36 cellular contexts compared by ENCODE assay signal in genomic region chr13:27744861-27745260, GRCh38. TPM values are rescaled to one million over a fixed set of nuclear protein-coding genes. Genes with fewer than 3 reads are reported as not detected.
DNase-seq lines count a peak whose midpoint lies in the region; ATAC-seq and TF ChIP-seq lines count a peak whose summit lies in the region.
"Had no signal": no experiment of that assay in that cellular context is flagged by ENCODE, and none has a peak within 500 bp of the region (broad histone marks: within the 10 kb centered on the region; RNA-seq: fewer than 3 reads in every experiment).

No MANE protein-coding gene starts in this region.

- no peak for TF ChIP-seq POLR2A in GM18505 (IDR thresholded peaks at IDR 0.05; ENCODE audit: borderline replicate concordance, extremely low read depth, insufficient read depth, insufficient read length)

- H3K4me1 ChIP-seq in H9 (ENCODE audit: insufficient read depth, low read length) (peaks cover 7% of the 10 kb centered on the region; the same call in 1 of the 2 replicates), NT2/D1 (ENCODE audit: insufficient read depth, insufficient read length) (peaks cover 4% of the 10 kb centered on the region), iPS-20b (ENCODE audit: insufficient read depth, low read length) (peaks cover 12% of the 10 kb centered on the region; the same call in 1 of the 2 replicates)
- H3K4me1 ChIP-seq: breast epithelium, sigmoid colon, SJSA1, tibial nerve had no signal

- H3K27me3 ChIP-seq in H9 (ENCODE audit: insufficient read depth, low read length) (no peaks in the 10 kb centered on the region), NT2/D1 (ENCODE audit: insufficient read depth, insufficient read length) (no peaks in the 10 kb centered on the region), iPS-20b (ENCODE audit: insufficient read depth, low read length) (no peaks in the 10 kb centered on the region)
- H3K27me3 ChIP-seq: breast epithelium, sigmoid colon, SJSA1, tibial nerve had no signal

- H3K4me1 Mint-ChIP-seq in H9, result peaks cover 21 to 24% of the 10 kb centered on the region in 2 experiments
- H3K4me1 Mint-ChIP-seq: CD14-positive monocyte, immature natural killer cell had no signal

- H3K27me3 Mint-ChIP-seq in H9 (ENCODE audit: low read depth), result peaks cover 21% of the 10 kb centered on the region

- H2BK20ac ChIP-seq in H9 (ENCODE audit: low read depth, low read length, poor library complexity, severe bottlenecking), result no peak overlapping the region

- H3K27ac ChIP-seq in H9 (ENCODE audit: insufficient read length, low read depth, low read length) (peak overlapping the region; percentile 4), iPS-20b (ENCODE audit: low read length) (no peak overlapping the region)
- H3K27ac ChIP-seq: breast epithelium, dorsolateral prefrontal cortex, RWPE1, sigmoid colon, SJSA1, tibial nerve, VCaP had no signal

- no peak for ATAC-seq in GM18907 (IDR thresholded peaks at IDR 0.05; ENCODE audit: unreplicated experiment)
- ATAC-seq in HG03520 (IDR thresholded peaks at IDR 0.05; ENCODE audit: unreplicated experiment), result no peak
- ATAC-seq in GM18505 (IDR thresholded peaks at IDR 0.05; ENCODE audit: unreplicated experiment), result no peak
- ATAC-seq: activated naive CD4-positive, alpha-beta T cell treated with anti-CD3 and anti-CD28 coated beads, Interleukin-2, amount 50 U/mL, for 72 hours; HepG2; left cardiac atrium had no signal

- DNase-seq in H9, result peak; percentile 60
- peak; percentile 40 for DNase-seq in NT2/D1 (ENCODE audit: low read depth, low spot score)
- DNase-seq in retina, result peak; percentile 61
- DNase-seq: activated CD4-positive, alpha-beta T cell treated with anti-CD3 and anti-CD28 coated beads, Interleukin-2, amount 50 U/mL, for 1 hour; activated effector memory CD4-positive, alpha-beta T cell treated with Interleukin-2 at 50 U/mL for 16 hours; activated T-cell treated with anti-CD3 and anti-CD28 coated beads, Interleukin-2, amount 50 U/mL, for 1 hour; Caco-2; DND-41; immature natural killer cell; left cardiac atrium; mammary epithelial cell; MM.1S; NCI-H1417; NCI-H2081; NCI-H226; sigmoid colon; stimulated activated CD4-positive, alpha-beta T cell treated with anti-CD3 and anti-CD28 coated beads, Interleukin-4, amount 100 ng/mL, for 4 hours; T1000 had no signal

- no peak overlapping the region for H3K14ac ChIP-seq in H9 (ENCODE audit: insufficient read depth, low read length)

- no peak overlapping the region for H4K8ac ChIP-seq in H9 (replicated peaks; ENCODE audit: insufficient read length, low read depth, low read length)

- H4K20me1 ChIP-seq in H9 (ENCODE audit: control insufficient read depth, insufficient read depth, insufficient read length), result no peaks in the 10 kb centered on the region

- H3K56ac ChIP-seq in H9 (ENCODE audit: insufficient read length, low read depth, low read length), result no peak overlapping the region

- no peaks in the 10 kb centered on the region for H3K9me3 ChIP-seq in H9 (ENCODE audit: control insufficient read depth, low read depth, low read length)
- no peaks in the 10 kb centered on the region for H3K9me3 ChIP-seq in NT2/D1 (ENCODE audit: insufficient read depth, low read length)
- H3K9me3 ChIP-seq in iPS-20b (ENCODE audit: insufficient read depth, low read depth, low read length), result no peaks in the 10 kb centered on the region
- H3K9me3 ChIP-seq: breast epithelium, Caco-2, sigmoid colon, SJSA1 had no signal

- no peaks in the 10 kb centered on the region; a peak in 2 of 5 replicates for H3K9me3 Mint-ChIP-seq in H9
- H3K9me3 Mint-ChIP-seq: immature natural killer cell had no signal

- H3K23me2 ChIP-seq in H9 (ENCODE audit: insufficient read length, low read depth, low read length, poor library complexity, severe bottlenecking), result no peaks in the 10 kb centered on the region

- H3K4ac ChIP-seq in H9 (ENCODE audit: low read depth, low read length), result no peak overlapping the region

- peak overlapping the region; percentile 19 to 47; a peak in 3 of 5 replicates for H3K4me3 Mint-ChIP-seq in H9
- H3K4me3 Mint-ChIP-seq: immature natural killer cell had no signal

- H3K27ac Mint-ChIP-seq in H9, result peak overlapping the region; percentile 58 to 97 (median 90); a peak in 6 of 7 replicates
- H3K27ac Mint-ChIP-seq: CD14-positive monocyte had no signal

- no peaks in the 10 kb centered on the region for H3K79me1 ChIP-seq in H9 (ENCODE audit: insufficient read depth, low read depth, low read length, poor library complexity, severe bottlenecking)

- H3K23ac ChIP-seq in H9 (ENCODE audit: insufficient read length, low read depth, low read length), result no peak overlapping the region

- no peak overlapping the region for H3T11ph ChIP-seq in H9 (ENCODE audit: low read length)

- H3K4me3 ChIP-seq in NT2/D1 (ENCODE audit: insufficient read length, low read depth), result no peak overlapping the region
- peak overlapping the region; percentile 29; the same call in 1 of the 2 replicates for H3K4me3 ChIP-seq in iPS-20b (ENCODE audit: low read length)
- H3K4me3 ChIP-seq: breast epithelium, dorsolateral prefrontal cortex, sigmoid colon, SJSA1, tibial nerve had no signal

- H3K79me2 ChIP-seq in H9 (ENCODE audit: insufficient read depth, low read length), result no peaks in the 10 kb centered on the region

- no peak overlapping the region for H2AK5ac ChIP-seq in H9 (ENCODE audit: insufficient read length, low read length)

- no peak for TF ChIP-seq CTCF in H9 (conservative IDR thresholded peaks at IDR 0.05)

- H3K9ac ChIP-seq in H9 (ENCODE audit: extremely low read depth, insufficient read length, low read length) (no peak overlapping the region), NT2/D1 (ENCODE audit: insufficient read length, low read depth) (no peak overlapping the region), iPS-20b (ENCODE audit: low read depth, low read length) (peak overlapping the region; percentile 7; the same call in 1 of the 2 replicates)

- no peak overlapping the region for H4K5ac ChIP-seq in H9 (ENCODE audit: insufficient read length, low read depth, low read length)

- H3K4me2 ChIP-seq in H9 (ENCODE audit: insufficient read depth, insufficient read length, low read length), result peak overlapping the region; percentile 54

- H2BK120ac ChIP-seq in H9 (ENCODE audit: low read depth, low read length, poor library complexity, severe bottlenecking), result no peak overlapping the region

- no peak overlapping the region for H2BK12ac ChIP-seq in H9 (ENCODE audit: insufficient read length, low read depth, low read length)

- no peak overlapping the region for H2BK15ac ChIP-seq in H9 (ENCODE audit: low read depth, low read length)

- no peak overlapping the region for H3K18ac ChIP-seq in H9 (ENCODE audit: insufficient read length, low read depth, low read length)

- no peaks in the 10 kb centered on the region for H3K36me3 ChIP-seq in NT2/D1 (ENCODE audit: insufficient read depth, insufficient read length, low read length)
- H3K36me3 ChIP-seq in iPS-20b (ENCODE audit: insufficient read depth, low read depth, low read length), result no peaks in the 10 kb centered on the region
- H3K36me3 ChIP-seq: breast epithelium, sigmoid colon, SJSA1, tibial nerve had no signal

- no CpG with 5 or more reads among the region's 6 CpGs for WGBS in H9 (ENCODE audit: extremely low coverage, insufficient read length, low lambda C conversion rate)

- no peak overlapping the region for H2BK5ac ChIP-seq in H9 (ENCODE audit: insufficient read length, low read length)

- H4K91ac ChIP-seq in H9 (ENCODE audit: insufficient read length, low read depth, low read length), result no peak overlapping the region

- H2AFZ ChIP-seq in H9 (ENCODE audit: low read length), result no peak overlapping the region

- H3K36me3 Mint-ChIP-seq in H9 (ENCODE audit: insufficient read depth in 1 of 3, low read depth in 3 of 3), result peaks cover 0 to 4% (median 0%) of the 10 kb centered on the region in 3 experiments; a peak in 3 of 7 replicates
- H3K36me3 Mint-ChIP-seq: activated naive CD4-positive, alpha-beta T cell treated with anti-CD3 and anti-CD28 coated beads, Interleukin-2, amount 50 U/mL, for 72 hours; CD14-positive monocyte; immature natural killer cell had no signal

RNA-seq across cellular contexts. Expression of gene GSX1, which starts 47.4 kb away (rescaled TPM):
- total RNA-seq in H9 (2021), result not detected in 2 replicates
- total RNA-seq: activated naive CD4-positive, alpha-beta T cell treated with anti-CD3 and anti-CD28 coated beads, Interleukin-2, amount 50 U/mL, for 72 hours; breast epithelium; Caco-2; chondrocyte; endothelial cell of umbilical vein; H4; HepG2; left cardiac atrium; mammary epithelial cell; OCI-LY7; posterior vena cava; sigmoid colon; SJSA1; tibial nerve had no signal
